Comparison of ENCODE assay signal across 23 cellular contexts in the genomic region with DNA sequence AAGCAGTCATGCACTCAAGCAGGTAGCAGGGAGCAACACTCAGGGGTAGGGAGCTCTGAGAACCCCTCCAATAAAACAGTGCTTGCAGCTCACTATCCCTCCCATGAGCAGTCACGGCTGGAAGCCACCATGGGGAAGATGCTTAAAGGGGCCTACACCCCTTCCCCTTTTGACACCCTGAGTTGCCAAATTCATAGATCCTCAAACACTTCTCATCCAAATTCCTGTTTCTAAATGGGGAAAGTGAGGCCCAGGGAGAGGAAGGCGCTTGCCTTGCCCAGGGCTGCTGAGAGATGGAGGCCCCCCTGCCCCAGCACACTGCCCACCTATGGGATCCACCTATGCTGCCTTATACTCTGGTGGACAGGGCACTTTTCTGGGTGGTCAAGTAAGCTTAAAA. TPM values are rescaled to one million over a fixed set of nuclear protein-coding genes. Genes with fewer than 3 reads are reported as not detected.
"Had no signal": no experiment of that assay in that cellular context is flagged by ENCODE, and none has a peak within 500 bp of the region (broad histone marks: within the 10 kb centered on the region; RNA-seq: fewer than 3 reads in every experiment).

No MANE protein-coding gene starts in this region.

- H3K4me3 Mint-ChIP-seq: endodermal cell; naive B cell; nephron; stimulated activated naive B cell treated with anti-CD40 and anti-IgM and Interleukin-4, amounts not matched to agents 10 μg/mL and 1 μg/mL and 100 μg/mL, for 72 hours; stimulated activated naive CD8-positive, alpha-beta T cell treated with anti-CD3 and anti-CD28 coated beads, Interleukin-15, amount 100 ng/mL, for 72 hours had no signal

- H3K36me3 Mint-ChIP-seq: naive B cell had no signal

- H3K27ac ChIP-seq: foreskin keratinocyte, hepatocyte, spleen, thoracic aorta, transverse colon had no signal

- H3K9me3 Mint-ChIP-seq: endodermal cell; naive B cell; nephron; stimulated activated naive B cell treated with anti-CD40 and anti-IgM and Interleukin-4, amounts not matched to agents 10 μg/mL and 1 μg/mL and 100 μg/mL, for 72 hours; stimulated activated naive CD8-positive, alpha-beta T cell treated with anti-CD3 and anti-CD28 coated beads, Interleukin-15, amount 100 ng/mL, for 72 hours had no signal

- H3K4me3 ChIP-seq: hepatocyte, spleen, thoracic aorta, transverse colon had no signal

- H3K79me2 ChIP-seq: hepatocyte had no signal

- H3K27me3 Mint-ChIP-seq: naive B cell; stimulated activated naive B cell treated with anti-CD40 and anti-IgM and Interleukin-4, amounts not matched to agents 10 μg/mL and 1 μg/mL and 100 μg/mL, for 72 hours; stimulated activated naive CD8-positive, alpha-beta T cell treated with anti-CD3 and anti-CD28 coated beads, Interleukin-15, amount 100 ng/mL, for 72 hours had no signal

- H2AFZ ChIP-seq: hepatocyte had no signal

- H3K27me3 ChIP-seq: foreskin keratinocyte, hepatocyte, spleen, transverse colon had no signal

- ATAC-seq: sciatic nerve; stimulated activated naive CD8-positive, alpha-beta T cell treated with anti-CD3 and anti-CD28 coated beads, Interleukin-15, amount 100 ng/mL, for 72 hours had no signal

- H3K27ac Mint-ChIP-seq: endodermal cell, naive B cell had no signal

- H3K9me3 ChIP-seq: spleen, thoracic aorta, transverse colon had no signal

- H3K36me3 ChIP-seq: thoracic aorta, transverse colon had no signal

- DNase-seq: dermis blood vessel endothelial cell; effector CD4-positive, alpha-beta T cell; endodermal cell; erythroblast; foreskin keratinocyte; mesendoderm; naive B cell; spleen; stimulated activated CD4-positive, alpha-beta T cell treated with anti-CD3 and anti-CD28 coated beads, Interleukin-15, amount 100 ng/mL, for 24 hours; stimulated activated CD4-positive, alpha-beta T cell treated with anti-CD3 and anti-CD28 coated beads, Interleukin-1b, Interleukin-23, amount 100 ng/mL, for 48 hours; stimulated activated CD4-positive, alpha-beta T cell treated with anti-CD3 and anti-CD28 coated beads, Interleukin-4, amount 100 ng/mL, for 24 hours; stimulated activated naive B cell treated with anti-CD40 and anti-IgM and Interleukin-4, amounts not matched to agents 10 μg/mL and 1 μg/mL and 100 μg/mL, for 72 hours; stimulated activated naive CD8-positive, alpha-beta T cell treated with anti-CD3 and anti-CD28 coated beads, Interleukin-15, amount 100 ng/mL, for 72 hours; transverse colon had no signal

- H3K4me2 ChIP-seq: hepatocyte had no signal

- H3K4me1 Mint-ChIP-seq: stimulated activated naive CD8-positive, alpha-beta T cell treated with anti-CD3 and anti-CD28 coated beads, Interleukin-15, amount 100 ng/mL, for 72 hours had no signal

- H3K4me1 ChIP-seq: foreskin keratinocyte had no signal

RNA-seq across cellular contexts. Expression of gene ENDOU, which starts 7.2 kb away (rescaled TPM):
- total RNA-seq: dermis blood vessel endothelial cell, endodermal cell, endothelial cell of umbilical vein, kidney epithelial cell, lung microvascular endothelial cell, pulmonary artery endothelial cell had no signal
- polyA plus RNA-seq: endothelial cell of umbilical vein, hepatocyte, liver had no signal
